Comparison of ENCODE assay signal across 8 cellular contexts in the genomic region with DNA sequence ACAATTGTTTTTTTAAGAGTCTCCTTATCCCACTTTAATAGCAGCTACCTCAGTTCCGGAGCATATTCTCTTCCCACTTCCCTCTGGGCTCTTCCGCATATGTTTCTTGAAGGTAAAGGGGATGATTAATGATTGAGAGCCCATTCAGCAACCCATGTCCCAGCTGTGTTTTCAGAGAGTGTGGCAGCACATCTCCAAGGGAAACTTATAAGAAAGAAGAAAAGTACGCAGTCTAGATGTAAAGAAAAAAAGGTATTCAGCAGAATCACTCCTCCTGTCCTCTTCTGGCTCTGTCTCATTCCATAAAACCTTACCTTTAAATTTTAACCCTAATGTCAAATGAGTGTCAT. TPM values are rescaled to one million over a fixed set of nuclear protein-coding genes. Genes with fewer than 3 reads are reported as not detected.
DNase-seq lines count a peak whose midpoint lies in the region; ATAC-seq and TF ChIP-seq lines count a peak whose summit lies in the region.

No MANE protein-coding gene starts in this region.

- peak overlapping the region; percentile 71 to 81 for H3K27ac Mint-ChIP-seq in activated naive CD4-positive, alpha-beta T cell treated with anti-CD3 and anti-CD28 coated beads, Interleukin-2, amount 50 U/mL, for 72 hours

- CTCF ChIA-PET in GM10248 (lab: Yijun Ruan, JAX), result interaction anchor here (0.9 kb wide), 1 partner anchor 20 kb away, joined by 6 read pairs; no protein-coding TSS in a partner anchor

- TF ChIP-seq CTCF in GM12865 (IDR thresholded peaks at IDR 0.05; ENCODE audit: insufficient read depth, low read depth, low read length, missing control alignments), result no peak
- TF ChIP-seq CTCF in GM10248 (IDR thresholded peaks at IDR 0.05; ENCODE audit: control extremely low read depth, extremely low read depth, low read depth, missing control alignments), result no peak

- peaks cover 7% of the 10 kb centered on the region for H3K27me3 ChIP-seq in mucosa of stomach (ENCODE audit: control insufficient read depth, insufficient read depth, low read length)

- no peaks in the 10 kb centered on the region for H3K4me1 ChIP-seq in mucosa of stomach (ENCODE audit: control insufficient read depth, insufficient read depth, low read length)

- POLR2A ChIA-PET in GM10248 (lab: Yijun Ruan, JAX), result no interaction called here

- no peaks in the 10 kb centered on the region for H3K36me3 ChIP-seq in mucosa of stomach (ENCODE audit: control insufficient read depth, insufficient read depth, low read length)

- DNase-seq in GM12865 (ENCODE audit: low read depth), result no peak
- no peak for DNase-seq in activated naive CD4-positive, alpha-beta T cell treated with anti-CD3 and anti-CD28 coated beads, Interleukin-2, amount 50 U/mL, for 72 hours (ENCODE audit: low spot score in 2 of 2)
- DNase-seq in GM10248 (ENCODE audit: extremely low spot score), result no peak
- no peak for DNase-seq in NCI-H2081 treated with DMSO at 0.1 percent for 48 hours (lab: John Stamatoyannopoulos, UW)
- no peak for DNase-seq in hypothalamus (lab: John Stamatoyannopoulos, UW)

- H3K9me3 ChIP-seq in mucosa of stomach (ENCODE audit: control insufficient read depth, low read length), result no peaks in the 10 kb centered on the region

- H3K36me3 Mint-ChIP-seq in activated naive CD4-positive, alpha-beta T cell treated with anti-CD3 and anti-CD28 coated beads, Interleukin-2, amount 50 U/mL, for 72 hours, result peaks cover 12 to 13% of the 10 kb centered on the region in 2 donors

- peak overlapping the region; percentile 70 for H3K9ac ChIP-seq in mucosa of stomach (ENCODE audit: low read length)

- H3K4me3 ChIP-seq in GM12865 (ENCODE audit: low read depth, low read length), result peak overlapping the region; percentile 51
- peak overlapping the region; percentile 60 for H3K4me3 ChIP-seq in mucosa of stomach (ENCODE audit: low read length)

- ATAC-seq in HG02798 (IDR thresholded peaks at IDR 0.05; ENCODE audit: poor library complexity, unreplicated experiment) (peak; percentile 8), GM18517 (IDR thresholded peaks at IDR 0.05; ENCODE audit: unreplicated experiment) (no peak)
- ATAC-seq in activated naive CD4-positive, alpha-beta T cell treated with anti-CD3 and anti-CD28 coated beads, Interleukin-2, amount 50 U/mL, for 72 hours, result peak in 1 of 2 donors; percentile 12

- no peaks in the 10 kb centered on the region for H3K9me3 Mint-ChIP-seq in activated naive CD4-positive, alpha-beta T cell treated with anti-CD3 and anti-CD28 coated beads, Interleukin-2, amount 50 U/mL, for 72 hours

RNA-seq across cellular contexts. Expression of gene ANKRD7, which starts 9.7 kb away (rescaled TPM):
- under 1 TPM; 0.59 to 0.70 TPM for total RNA-seq in activated naive CD4-positive, alpha-beta T cell treated with anti-CD3 and anti-CD28 coated beads, Interleukin-2, amount 50 U/mL, for 72 hours

RNA-seq across cellular contexts. Expression of gene LSM8, which starts 30.8 kb away (rescaled TPM):
- total RNA-seq in activated naive CD4-positive, alpha-beta T cell treated with anti-CD3 and anti-CD28 coated beads, Interleukin-2, amount 50 U/mL, for 72 hours, result 10 to 100 TPM; 41.7 to 57.0 TPM
